ENCODE assay signal across 31 cellular contexts in genomic region chr10:77151395-77151794, GRCh38.
"Had no signal": no experiment of that assay in that cellular context is flagged by ENCODE, and none has a peak within 500 bp of the region (broad histone marks: within the 10 kb centered on the region; RNA-seq: fewer than 3 reads in every experiment).

No MANE protein-coding gene starts in this region.

- H3K36me3 Mint-ChIP-seq: activated naive CD4-positive, alpha-beta T cell treated with anti-CD3 and anti-CD28 coated beads, Interleukin-2, amount 10 ng/mL, durations not matched to agents 7 days and 5 days; activated naive CD4-positive, alpha-beta T cell treated with anti-CD3 and anti-CD28 coated beads, Interleukin-2, amount 50 U/mL, for 72 hours; activated naive CD8-positive, alpha-beta T cell treated with anti-CD3 and anti-CD28 coated beads, Interleukin-2, amount 10 ng/mL, durations not matched to agents 7 days and 5 days; brain had no signal

- H3K36me3 ChIP-seq: ascending aorta, gastrocnemius medialis, heart left ventricle had no signal

- H3K27me3 ChIP-seq: ascending aorta, dorsolateral prefrontal cortex, gastrocnemius medialis had no signal

- H3K27ac ChIP-seq: ascending aorta, coronary artery, dorsolateral prefrontal cortex, gastrocnemius medialis, heart left ventricle had no signal

- H3K9me3 Mint-ChIP-seq: activated CD4-positive, alpha-beta memory T cell treated with anti-CD3 and anti-CD28 coated beads, Interleukin-2, amount 10 ng/mL, durations not matched to agents 7 days and 5 days; activated CD4-positive, alpha-beta T cell treated with anti-CD3 and anti-CD28 coated beads, Interleukin-2, amount 10 ng/mL, durations not matched to agents 24 days and 14 days; activated naive CD4-positive, alpha-beta T cell treated with anti-CD3 and anti-CD28 coated beads, Interleukin-2, amount 10 ng/mL, durations not matched to agents 7 days and 5 days; activated naive CD4-positive, alpha-beta T cell treated with anti-CD3 and anti-CD28 coated beads, Interleukin-2, amount 50 U/mL, for 72 hours; activated naive CD8-positive, alpha-beta T cell treated with anti-CD3 and anti-CD28 coated beads, Interleukin-2, amount 10 ng/mL, durations not matched to agents 7 days and 5 days; activated T-cell treated with anti-CD3 and anti-CD28 coated beads, Interleukin-2, amount 50 U/mL, for 24 hours; activated T-cell treated with anti-CD3 and anti-CD28 coated beads, Interleukin-2, amount 50 U/mL, for 72 hours; brain; central memory CD8-positive, alpha-beta T cell; dendritic cell treated with granulocyte-macrophage colony-stimulating factor and Interleukin-4, amounts not matched to agents 40 ng/mL and 50 ng/mL, for 4 days; endodermal cell; T-helper 2 cell treated with Interferon-gamma antibody and Interleukin-4, amounts not matched to agents 5 μg/mL and 100 μg/mL, for 36 hours had no signal

- ATAC-seq: activated CD4-positive, alpha-beta T cell treated with anti-CD3 and anti-CD28 coated beads for 36 hours; activated naive CD4-positive, alpha-beta T cell treated with anti-CD3 and anti-CD28 coated beads, Interleukin-2, amount 50 U/mL, for 72 hours; activated T-cell treated with anti-CD3 and anti-CD28 coated beads, Interleukin-2, amount 50 U/mL, for 72 hours; esophagus mucosa; gastrocnemius medialis; heart left ventricle; T-helper 17 cell had no signal

- H3K4me3 Mint-ChIP-seq: activated CD4-positive, alpha-beta memory T cell treated with anti-CD3 and anti-CD28 coated beads, Interleukin-2, amount 10 ng/mL, durations not matched to agents 7 days and 5 days; activated CD4-positive, alpha-beta T cell treated with anti-CD3 and anti-CD28 coated beads for 36 hours; activated CD4-positive, alpha-beta T cell treated with anti-CD3 and anti-CD28 coated beads, Interleukin-2, amount 10 ng/mL, durations not matched to agents 24 days and 14 days; activated naive CD4-positive, alpha-beta T cell treated with anti-CD3 and anti-CD28 coated beads, Interleukin-2, amount 10 ng/mL, durations not matched to agents 7 days and 5 days; activated naive CD8-positive, alpha-beta T cell treated with anti-CD3 and anti-CD28 coated beads, Interleukin-2, amount 10 ng/mL, durations not matched to agents 7 days and 5 days; activated T-cell treated with anti-CD3 and anti-CD28 coated beads, Interleukin-2, amount 50 U/mL, for 24 hours; activated T-cell treated with anti-CD3 and anti-CD28 coated beads, Interleukin-2, amount 50 U/mL, for 72 hours; brain; central memory CD8-positive, alpha-beta T cell; dendritic cell treated with granulocyte-macrophage colony-stimulating factor and Interleukin-4, amounts not matched to agents 40 ng/mL and 50 ng/mL, for 4 days; endodermal cell; T-helper 17 cell; T-helper 2 cell treated with Interferon-gamma antibody and Interleukin-4, amounts not matched to agents 5 μg/mL and 100 μg/mL, for 36 hours had no signal

- H3K27ac Mint-ChIP-seq: activated CD4-positive, alpha-beta memory T cell treated with anti-CD3 and anti-CD28 coated beads, Interleukin-2, amount 10 ng/mL, durations not matched to agents 7 days and 5 days; activated CD4-positive, alpha-beta T cell treated with anti-CD3 and anti-CD28 coated beads for 36 hours; activated CD4-positive, alpha-beta T cell treated with anti-CD3 and anti-CD28 coated beads, Interleukin-2, amount 10 ng/mL, durations not matched to agents 24 days and 14 days; activated naive CD4-positive, alpha-beta T cell treated with anti-CD3 and anti-CD28 coated beads, Interleukin-2, amount 10 ng/mL, durations not matched to agents 7 days and 5 days; activated naive CD4-positive, alpha-beta T cell treated with anti-CD3 and anti-CD28 coated beads, Interleukin-2, amount 50 U/mL, for 72 hours; activated naive CD8-positive, alpha-beta T cell treated with anti-CD3 and anti-CD28 coated beads, Interleukin-2, amount 10 ng/mL, durations not matched to agents 7 days and 5 days; activated T-cell treated with anti-CD3 and anti-CD28 coated beads, Interleukin-2, amount 50 U/mL, for 24 hours; activated T-cell treated with anti-CD3 and anti-CD28 coated beads, Interleukin-2, amount 50 U/mL, for 72 hours; dendritic cell treated with granulocyte-macrophage colony-stimulating factor and Interleukin-4, amounts not matched to agents 40 ng/mL and 50 ng/mL, for 4 days; endodermal cell; T-helper 17 cell; T-helper 2 cell treated with Interferon-gamma antibody and Interleukin-4, amounts not matched to agents 5 μg/mL and 100 μg/mL, for 36 hours had no signal

- H3K27me3 Mint-ChIP-seq: activated CD4-positive, alpha-beta memory T cell treated with anti-CD3 and anti-CD28 coated beads, Interleukin-2, amount 10 ng/mL, durations not matched to agents 7 days and 5 days; activated CD4-positive, alpha-beta T cell treated with anti-CD3 and anti-CD28 coated beads, Interleukin-2, amount 10 ng/mL, durations not matched to agents 24 days and 14 days; brain had no signal

- H3K4me1 Mint-ChIP-seq: activated CD4-positive, alpha-beta memory T cell treated with anti-CD3 and anti-CD28 coated beads, Interleukin-2, amount 10 ng/mL, durations not matched to agents 7 days and 5 days; activated CD4-positive, alpha-beta T cell treated with anti-CD3 and anti-CD28 coated beads for 36 hours; activated CD4-positive, alpha-beta T cell treated with anti-CD3 and anti-CD28 coated beads, Interleukin-2, amount 10 ng/mL, durations not matched to agents 24 days and 14 days; activated naive CD4-positive, alpha-beta T cell treated with anti-CD3 and anti-CD28 coated beads, Interleukin-2, amount 10 ng/mL, durations not matched to agents 7 days and 5 days; activated naive CD8-positive, alpha-beta T cell treated with anti-CD3 and anti-CD28 coated beads, Interleukin-2, amount 10 ng/mL, durations not matched to agents 7 days and 5 days; central memory CD8-positive, alpha-beta T cell; T-helper 17 cell had no signal

- DNase-seq: activated CD4-positive, alpha-beta memory T cell treated with anti-CD3 and anti-CD28 coated beads, Interleukin-2, amount 10 ng/mL, durations not matched to agents 7 days and 5 days; activated CD4-positive, alpha-beta T cell treated with anti-CD3 and anti-CD28 coated beads for 36 hours; activated CD4-positive, alpha-beta T cell treated with anti-CD3 and anti-CD28 coated beads, Interleukin-2, amount 10 ng/mL, durations not matched to agents 24 days and 14 days; activated CD4-positive, CD25-positive, alpha-beta regulatory T cell; activated CD4-positive, CD25-positive, alpha-beta regulatory T cell treated with anti-CD3 and anti-CD28 coated beads, Interleukin-2, amount 50 U/mL, for 72 hours; activated CD8-positive, alpha-beta memory T cell treated with anti-CD3 and anti-CD28 coated beads, Interleukin-2, amount 50 U/mL, for 48 hours; activated gamma-delta T cell; activated naive CD4-positive, alpha-beta T cell; activated naive CD4-positive, alpha-beta T cell treated with anti-CD3 and anti-CD28 coated beads, Interleukin-2, amount 10 ng/mL, durations not matched to agents 7 days and 5 days; activated naive CD8-positive, alpha-beta T cell treated with anti-CD3 and anti-CD28 coated beads, Interleukin-2, amount 10 ng/mL, durations not matched to agents 7 days and 5 days; activated T-cell treated with anti-CD3 and anti-CD28 coated beads for 4 hours; activated T-cell treated with anti-CD3 and anti-CD28 coated beads, Interleukin-2, amount 50 U/mL, for 24 hours; activated T-cell treated with anti-CD3 and anti-CD28 coated beads, Interleukin-2, amount 50 U/mL, for 72 hours; dorsolateral prefrontal cortex; effector memory CD4-positive, alpha-beta T cell; endodermal cell; foreskin fibroblast; gastrocnemius medialis; glutamatergic neuron; heart left ventricle; T-helper 1 cell; T-helper 17 cell; T1000 had no signal

- H3K9me3 ChIP-seq: ascending aorta, gastrocnemius medialis, heart left ventricle had no signal

- H3K4me3 ChIP-seq: ascending aorta, coronary artery, dorsolateral prefrontal cortex, gastrocnemius medialis, heart left ventricle had no signal
